In genomic region chr7:41643616-41644015, GRCh38 we compare ENCODE assay signal across 34 cellular contexts.
"Had no signal": no experiment of that assay in that cellular context is flagged by ENCODE, and none has a peak within 500 bp of the region (broad histone marks: within the 10 kb centered on the region; RNA-seq: fewer than 3 reads in every experiment).

No MANE protein-coding gene starts in this region.

- H3K4me2 ChIP-seq: KMS-11 had no signal

- H3K9me3 ChIP-seq: MG63 had no signal

- H3K36me3 ChIP-seq: MG63 had no signal

- H3K9ac ChIP-seq: KMS-11 had no signal

- H3K4me3 ChIP-seq: MG63 had no signal

- DNase-seq: Karpas-422, Kasumi-1, MG63, MM.1S, MV-4-11, NCI-H1048, NCI-H1092, NCI-H1092 treated with DMSO at 0.1 percent for 48 hours, NCI-H1105, NCI-H1105 treated with DMSO at 0.1 percent for 48 hours, NCI-H1417, NCI-H1417 treated with DMSO at 0.1 percent for 48 hours, NCI-H1436, NCI-H1436 treated with DMSO at 0.1 percent for 48 hours, NCI-H146, NCI-H1694, NCI-H1694 treated with DMSO at 0.1 percent for 48 hours, NCI-H187, NCI-H187 treated with DMSO at 0.1 percent for 48 hours, NCI-H1930, NCI-H2029, NCI-H2029 treated with DMSO at 0.1 percent for 48 hours, NCI-H2081, NCI-H2081 treated with DMSO at 0.1 percent for 48 hours, NCI-H2107, NCI-H2171, NCI-H2171 treated with DMSO at 0.1 percent for 48 hours, NCI-H2227 treated with DMSO at 0.1 percent for 48 hours, NCI-H226, NCI-H345, NCI-H446, NCI-H446 treated with DMSO at 0.1 percent for 48 hours, NCI-H510A had no signal

- H3K27me3 ChIP-seq: MG63 had no signal

- H3K27ac ChIP-seq: KMS-11 had no signal
